Comparison of ENCODE assay signal across 9 cellular contexts in the genomic region with DNA sequence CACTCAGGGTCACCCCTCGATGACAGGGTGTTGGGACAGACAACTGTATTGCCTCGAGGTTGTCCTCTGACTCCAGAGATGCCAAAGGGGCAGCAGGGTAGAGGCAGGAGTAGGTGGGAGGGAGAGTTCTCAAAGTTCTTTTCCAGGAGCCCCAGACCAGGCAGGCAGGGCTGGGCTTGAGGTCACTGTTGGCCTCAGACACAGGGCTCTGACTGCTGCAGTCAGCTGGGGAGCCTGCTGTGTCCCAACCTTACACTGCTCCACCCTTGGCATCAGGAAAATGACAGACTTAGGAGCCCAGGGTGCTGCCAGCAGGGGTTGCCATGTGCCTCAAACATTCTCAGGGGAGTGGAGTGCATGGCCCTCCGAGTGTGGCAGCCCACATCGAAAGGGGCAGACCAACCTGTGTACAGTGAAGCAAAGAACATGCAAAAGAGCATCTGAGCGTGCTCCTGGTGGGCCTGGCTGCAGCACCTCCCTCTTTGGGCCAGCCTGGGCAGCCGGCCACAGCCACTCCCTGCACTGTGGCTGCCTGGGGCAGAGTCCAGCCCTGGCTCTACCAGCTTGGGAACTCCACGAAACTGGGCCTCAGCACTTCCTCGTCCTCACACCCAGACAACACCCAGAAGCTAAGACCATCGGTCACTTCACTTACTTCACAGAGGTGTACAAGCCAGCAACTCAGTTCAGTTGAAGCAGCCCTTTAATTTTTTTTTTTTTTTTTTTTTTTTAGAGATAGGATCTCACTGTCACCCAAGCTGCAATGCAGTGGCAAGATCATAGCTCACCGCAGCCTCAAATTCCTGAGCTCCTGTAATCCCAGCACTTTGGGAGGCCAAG. TPM values are rescaled to one million over a fixed set of nuclear protein-coding genes. Genes with fewer than 3 reads are reported as not detected.
A peak's percentile ranks its signal among the peaks of the same experiment; 100 is the strongest.
DNase-seq lines count a peak whose midpoint lies in the region; ATAC-seq and TF ChIP-seq lines count a peak whose summit lies in the region.
"Had no signal": no experiment of that assay in that cellular context is flagged by ENCODE, and none has a peak within 500 bp of the region (broad histone marks: within the 10 kb centered on the region; RNA-seq: fewer than 3 reads in every experiment).

No MANE protein-coding gene starts in this region.

- no peak overlapping the region for H3K18ac ChIP-seq in mesendoderm (ENCODE audit: low read length)

- H3K9me3 Mint-ChIP-seq in nephron (no peaks in the 10 kb centered on the region), immature natural killer cell (no peaks in the 10 kb centered on the region)

- H3K27ac Mint-ChIP-seq in nephron (peak overlapping the region in 2 of 3 experiments; percentile 30 to 48), immature natural killer cell (no peak overlapping the region)

- WGBS in mesendoderm (ENCODE audit: extremely low coverage, insufficient coverage, low lambda C conversion rate) = no CpG with 5 or more reads among the region's 10 CpGs

- no peak overlapping the region for H4K5ac ChIP-seq in mesendoderm (ENCODE audit: low read length)

- H3K27me3 Mint-ChIP-seq in nephron (ENCODE audit: low read depth) (peaks cover 8% of the 10 kb centered on the region), immature natural killer cell (ENCODE audit: low read depth in 3 of 3) (peaks cover 0 to 5% (median 4%) of the 10 kb centered on the region in 3 donors)

- no peak overlapping the region for H2BK5ac ChIP-seq in mesendoderm (ENCODE audit: low read length)

- H3K36me3 ChIP-seq in mesendoderm (ENCODE audit: control insufficient read depth, insufficient read depth, low read length) = no peaks in the 10 kb centered on the region

- no peak overlapping the region for H2AK5ac ChIP-seq in mesendoderm (ENCODE audit: low read length)

- TF ChIP-seq CTCF in nephron (IDR thresholded peaks at IDR 0.05; ENCODE audit: unreplicated experiment in 3 of 3) = no peak

- H3K4me3 ChIP-seq in mesendoderm (ENCODE audit: low read length) = no peak overlapping the region

- ATAC-seq in GM19351 (IDR thresholded peaks at IDR 0.05; ENCODE audit: unreplicated experiment) = no peak

- no peak overlapping the region for H3K4ac ChIP-seq in mesendoderm (ENCODE audit: low read depth, low read length)

- H3K36me3 Mint-ChIP-seq in nephron (ENCODE audit: low read depth) (no peaks in the 10 kb centered on the region), immature natural killer cell (no peaks in the 10 kb centered on the region)

- H2BK120ac ChIP-seq in mesendoderm (ENCODE audit: low read depth, low read length) = no peak overlapping the region

- DNase-seq in C1 segment of cervical spinal cord (lab: John Stamatoyannopoulos, UW) (peak in 8 of 14 donors; percentile 2 to 77 (median 52)), NCI-H226 (peak; percentile 83), epithelial cell of prostate (ENCODE audit: low read depth, low spot score) (no peak), hippocampal formation (lab: John Stamatoyannopoulos, UW) (no peak), immature natural killer cell (no peak), mesendoderm (no peak)

- H3K79me2 ChIP-seq in mesendoderm (ENCODE audit: control insufficient read depth, insufficient read depth, low read length) = no peaks in the 10 kb centered on the region

- no peak overlapping the region for H3K9ac ChIP-seq in mesendoderm (ENCODE audit: low read length)

- no peak overlapping the region for H2BK15ac ChIP-seq in mesendoderm (replicated peaks; ENCODE audit: low read depth)

- H3K27me3 ChIP-seq in mesendoderm (ENCODE audit: insufficient read depth, low read length, poor library complexity) = no peaks in the 10 kb centered on the region

- H3K4me3 Mint-ChIP-seq in nephron = no peak overlapping the region
- H3K4me3 Mint-ChIP-seq in immature natural killer cell = no peak overlapping the region

- no peak overlapping the region for H3K4me2 ChIP-seq in mesendoderm (ENCODE audit: low read length)

- peak overlapping the region; percentile 89 for H3K27ac ChIP-seq in epithelial cell of prostate
- no peak overlapping the region for H3K27ac ChIP-seq in mesendoderm (ENCODE audit: low read depth, low read length)
- H3K27ac ChIP-seq: HL-60 had no signal

- no peak overlapping the region for H3K23ac ChIP-seq in mesendoderm (ENCODE audit: low read length)

- H3K4me1 ChIP-seq in mesendoderm (ENCODE audit: control insufficient read depth, low read depth, low read length) = no peaks in the 10 kb centered on the region

- H3K79me1 ChIP-seq in mesendoderm (ENCODE audit: low read length) = no peaks in the 10 kb centered on the region

- H3K4me1 Mint-ChIP-seq in nephron (peaks cover 5% of the 10 kb centered on the region), immature natural killer cell (no peaks in the 10 kb centered on the region)

- no peak overlapping the region for H4K8ac ChIP-seq in mesendoderm (ENCODE audit: low read depth, low read length)

- H3K56ac ChIP-seq in mesendoderm (ENCODE audit: low read length) = no peak overlapping the region

RNA-seq across cellular contexts. Expression of a gene that starts 24.0 kb away (rescaled TPM):
- under 1 TPM in 2 of 3 donors, not detected in 1; 0.06 to 0.10 TPM for polyA plus RNA-seq in immature natural killer cell
- 41.7 TPM for polyA plus RNA-seq in mesendoderm (2013, experiment 1 of 2)
- 44.6 TPM for polyA plus RNA-seq in mesendoderm (2013, experiment 2 of 2)

RNA-seq across cellular contexts. Expression of a gene that starts 54.8 kb away (rescaled TPM):
- polyA plus RNA-seq in immature natural killer cell = not detected
- polyA plus RNA-seq in mesendoderm (2013, experiment 1 of 2) = 0.73 TPM
- 0.78 TPM for polyA plus RNA-seq in mesendoderm (2013, experiment 2 of 2)

Comparison
In these comparisons a context has a peak if more than half of its experiments do, and no peak if none do; other contexts are left out.
1. DNase-seq: peak in C1 segment of cervical spinal cord (8 of 14) and NCI-H226 (single experiment); none in epithelial cell of prostate (single experiment), hippocampal formation (0 of 2), immature natural killer cell (0 of 3) and mesendoderm (single experiment).
2. H3K27ac Mint-ChIP-seq: peak in nephron (2 of 3); none in immature natural killer cell (0 of 6).